24 cellular contexts compared by ENCODE assay signal in genomic region chr11:102205805-102206204, GRCh38.
"Had no signal": no experiment of that assay in that cellular context is flagged by ENCODE, and none has a peak within 500 bp of the region (broad histone marks: within the 10 kb centered on the region; RNA-seq: fewer than 3 reads in every experiment).

No MANE protein-coding gene starts in this region.

- H3K27ac ChIP-seq: body of pancreas had no signal

- H3K4me3 ChIP-seq: ascending aorta, body of pancreas, PC-9 had no signal

- H3K36me3 Mint-ChIP-seq: activated CD4-positive, alpha-beta memory T cell treated with anti-CD3 and anti-CD28 coated beads for 36 hours; activated naive CD4-positive, alpha-beta T cell treated with anti-CD3 and anti-CD28 coated beads, Interleukin-2, amount 50 U/mL, for 72 hours had no signal

- H3K4me2 ChIP-seq: PC-9 had no signal

- H3K4me3 Mint-ChIP-seq: activated CD4-positive, alpha-beta memory T cell treated with anti-CD3 and anti-CD28 coated beads for 36 hours; activated naive CD8-positive, alpha-beta T cell treated with anti-CD3 and anti-CD28 coated beads, Interleukin-2, amount 50 U/mL, for 24 hours; activated T-cell treated with anti-CD3 and anti-CD28 coated beads, Interleukin-2, amount 50 U/mL, for 4 hours; T-helper 1 cell treated with Interleukin-12 subunit alpha and Interleukin-12 subunit beta and Interleukin-4 antibody, amounts not matched to agents 30 μg/mL and 1 μg/mL, for 36 hours had no signal

- ATAC-seq: activated naive CD4-positive, alpha-beta T cell treated with anti-CD3 and anti-CD28 coated beads, Interleukin-2, amount 50 U/mL, for 72 hours; activated naive CD8-positive, alpha-beta T cell treated with anti-CD3 and anti-CD28 coated beads, Interleukin-2, amount 50 U/mL, for 24 hours; activated T-cell treated with anti-CD3 and anti-CD28 coated beads, Interleukin-2, amount 50 U/mL, for 4 hours; body of pancreas had no signal

- H3K4me1 ChIP-seq: body of pancreas had no signal

- H3K4me1 Mint-ChIP-seq: activated naive CD8-positive, alpha-beta T cell treated with anti-CD3 and anti-CD28 coated beads, Interleukin-2, amount 50 U/mL, for 24 hours had no signal

- FAIRE-seq: colon had no signal

- H2AFZ ChIP-seq: PC-9 had no signal

- DNase-seq: activated CD4-positive, alpha-beta memory T cell treated with anti-CD3 and anti-CD28 coated beads for 36 hours; activated CD4-positive, alpha-beta T cell treated with anti-CD3 and anti-CD28 coated beads for 48 hours; activated CD4-positive, CD25-positive, alpha-beta regulatory T cell treated with anti-CD3 and anti-CD28 coated beads, Interleukin-2, amount 50 U/mL, for 72 hours; activated CD8-positive, alpha-beta memory T cell treated with anti-CD3 and anti-CD28 coated beads for 24 hours; activated effector memory CD4-positive, alpha-beta T cell treated with anti-CD3 and anti-CD28 coated beads, Interleukin-2, amount 50 U/mL, for 16 hours; activated naive CD4-positive, alpha-beta T cell treated with Interleukin-2 at 50 U/mL for 16 hours; activated naive CD8-positive, alpha-beta T cell treated with anti-CD3 and anti-CD28 coated beads, Interleukin-2, amount 50 U/mL, for 24 hours; activated T-cell treated with anti-CD3 and anti-CD28 coated beads, Interleukin-2, amount 50 U/mL, for 4 hours; amniotic stem cell; body of pancreas; cerebellar nuclear complex; NCI-H1092 treated with DMSO at 0.1 percent for 48 hours; NCI-H1436; NCI-H1694 treated with DMSO at 0.1 percent for 48 hours; NCI-H2029 treated with DMSO at 0.1 percent for 48 hours; NCI-H345; NCI-H510A; NCI-H69; PC-9; SHP77 treated with DMSO at 0.1 percent for 48 hours had no signal

- H3K27ac Mint-ChIP-seq: activated CD4-positive, alpha-beta memory T cell treated with anti-CD3 and anti-CD28 coated beads for 36 hours; activated naive CD4-positive, alpha-beta T cell treated with anti-CD3 and anti-CD28 coated beads, Interleukin-2, amount 50 U/mL, for 72 hours; activated naive CD8-positive, alpha-beta T cell treated with anti-CD3 and anti-CD28 coated beads, Interleukin-2, amount 50 U/mL, for 24 hours; T-helper 1 cell treated with Interleukin-12 subunit alpha and Interleukin-12 subunit beta and Interleukin-4 antibody, amounts not matched to agents 30 μg/mL and 1 μg/mL, for 36 hours had no signal

- H3K9me3 ChIP-seq: ascending aorta, body of pancreas had no signal

- H3K9me3 Mint-ChIP-seq: activated CD4-positive, alpha-beta memory T cell treated with anti-CD3 and anti-CD28 coated beads for 36 hours; activated naive CD4-positive, alpha-beta T cell treated with anti-CD3 and anti-CD28 coated beads, Interleukin-2, amount 50 U/mL, for 72 hours; activated naive CD8-positive, alpha-beta T cell treated with anti-CD3 and anti-CD28 coated beads, Interleukin-2, amount 50 U/mL, for 24 hours; activated T-cell treated with anti-CD3 and anti-CD28 coated beads, Interleukin-2, amount 50 U/mL, for 4 hours; T-helper 1 cell treated with Interleukin-12 subunit alpha and Interleukin-12 subunit beta and Interleukin-4 antibody, amounts not matched to agents 30 μg/mL and 1 μg/mL, for 36 hours had no signal

- H3K27me3 ChIP-seq: ascending aorta, body of pancreas had no signal
